In the genomic region with DNA sequence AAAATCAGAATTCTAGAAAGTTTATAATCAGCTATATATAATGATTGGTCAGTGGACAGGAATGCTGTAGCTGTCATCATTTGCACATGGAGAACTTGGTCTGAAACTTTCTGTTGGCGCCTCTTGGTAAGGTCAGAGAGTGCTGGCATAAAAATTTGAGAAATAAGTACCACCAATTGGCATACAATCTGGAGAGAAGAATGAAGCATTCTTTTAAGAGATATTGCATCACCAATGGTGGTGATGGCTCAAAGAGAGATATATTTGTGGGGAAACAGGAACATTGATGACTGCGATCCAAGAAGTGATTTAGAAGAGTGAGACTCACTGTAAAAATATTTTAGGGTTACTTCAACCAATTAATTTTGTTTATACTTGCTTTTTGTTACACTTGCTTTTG, we compare ENCODE assay signal across 27 cellular contexts. TPM values are rescaled to one million over a fixed set of nuclear protein-coding genes. Genes with fewer than 3 reads are reported as not detected.
A peak's percentile ranks its signal among the peaks of the same experiment; 100 is the strongest.
DNase-seq lines count a peak whose midpoint lies in the region; ATAC-seq and TF ChIP-seq lines count a peak whose summit lies in the region.
"Had no signal": no experiment of that assay in that cellular context is flagged by ENCODE, and none has a peak within 500 bp of the region (broad histone marks: within the 10 kb centered on the region; RNA-seq: fewer than 3 reads in every experiment).

No MANE protein-coding gene starts in this region.

- no peaks in the 10 kb centered on the region for H3K36me3 Mint-ChIP-seq in Calu3 (ENCODE audit: insufficient read depth, unreplicated experiment)
- peaks cover 12% of the 10 kb centered on the region for H3K36me3 Mint-ChIP-seq in activated CD4-positive, alpha-beta memory T cell treated with anti-CD3 and anti-CD28 coated beads for 36 hours

- BruUV-seq in Calu3 (replicated peaks; lab: Mats Ljungman, UMichigan) = no TSS peak

- H3K36me3 ChIP-seq in brain microvascular endothelial cell (replicated peaks) = no peaks in the 10 kb centered on the region
- no peaks in the 10 kb centered on the region for H3K36me3 ChIP-seq in SJCRH30
- H3K36me3 ChIP-seq: esophagus squamous epithelium, heart right ventricle, left lung, thyroid gland had no signal

- H3K27me3 Mint-ChIP-seq in Calu3 (ENCODE audit: unreplicated experiment) = no peaks in the 10 kb centered on the region
- peaks cover 2% of the 10 kb centered on the region for H3K27me3 Mint-ChIP-seq in activated CD4-positive, alpha-beta memory T cell treated with anti-CD3 and anti-CD28 coated beads for 36 hours
- H3K27me3 Mint-ChIP-seq: activated CD4-positive, alpha-beta memory T cell treated with anti-CD3 and anti-CD28 coated beads, Interleukin-2, amount 10 ng/mL, durations not matched to agents 7 days and 5 days had no signal

- peak overlapping the region; percentile 23 for H3K27ac Mint-ChIP-seq in Calu3 (ENCODE audit: unreplicated experiment)
- H3K27ac Mint-ChIP-seq in activated CD4-positive, alpha-beta memory T cell treated with anti-CD3 and anti-CD28 coated beads for 36 hours = no peak overlapping the region
- H3K27ac Mint-ChIP-seq: activated CD4-positive, alpha-beta memory T cell treated with anti-CD3 and anti-CD28 coated beads, Interleukin-2, amount 10 ng/mL, durations not matched to agents 7 days and 5 days; CD4-positive, alpha-beta memory T cell; stimulated activated naive B cell treated with anti-CD40 and anti-IgM and Interleukin-4, amounts not matched to agents 10 μg/mL and 1 μg/mL and 100 μg/mL, for 72 hours had no signal

- peaks cover 24% of the 10 kb centered on the region for H3K4me1 Mint-ChIP-seq in Calu3 (ENCODE audit: low read depth, unreplicated experiment)
- no peaks in the 10 kb centered on the region for H3K4me1 Mint-ChIP-seq in activated CD4-positive, alpha-beta memory T cell treated with anti-CD3 and anti-CD28 coated beads for 36 hours (ENCODE audit: low read depth)
- H3K4me1 Mint-ChIP-seq: CD4-positive, alpha-beta memory T cell; stimulated activated naive B cell treated with anti-CD40 and anti-IgM and Interleukin-4, amounts not matched to agents 10 μg/mL and 1 μg/mL and 100 μg/mL, for 72 hours had no signal

- 0 out of 2 replicates have a peak, but pooled peaks cover 4% of the 10 kb centered on the region for H3K4me1 ChIP-seq in SJCRH30
- H3K4me1 ChIP-seq: esophagus squamous epithelium, heart right ventricle, left lung, thyroid gland had no signal

- TF ChIP-seq CTCF in Calu3 (IDR thresholded peaks at IDR 0.05; ENCODE audit: unreplicated experiment) (no peak), brain microvascular endothelial cell (IDR thresholded peaks at IDR 0.05; ENCODE audit: low read depth, low read length, missing control alignments) (no peak)

- intact Hi-C loops in Calu3 (cut with micrococcal nuclease; ENCODE audit: unreplicated experiment) = loop anchor here (5.0 to 10.0 kb wide), 2 partner anchors 41 to 164 kb away; a partner anchor contains a TSS
- intact Hi-C loops in activated CD4-positive, alpha-beta memory T cell treated with anti-CD3 and anti-CD28 coated beads for 36 hours (cut with micrococcal nuclease) = loop anchor here (2.0 kb wide), 1 partner anchor 164 kb away; a partner anchor contains a TSS

- H3K27ac ChIP-seq in brain microvascular endothelial cell (peak overlapping the region; percentile 20), SJCRH30 (no peak overlapping the region)
- H3K27ac ChIP-seq: esophagus squamous epithelium, heart right ventricle, HL-60, left lung, thyroid gland had no signal

- POLR2A ChIA-PET in activated CD4-positive, alpha-beta memory T cell treated with anti-CD3 and anti-CD28 coated beads for 36 hours (lab: Charles Lee) = interaction anchor here (1.1 kb wide), 1 partner anchor 165 kb away, joined by 3 read pairs; no protein-coding TSS in a partner anchor

- peaks cover 11% of the 10 kb centered on the region for H3K9me3 Mint-ChIP-seq in Calu3 (ENCODE audit: low read depth, unreplicated experiment)
- peaks cover 41% of the 10 kb centered on the region for H3K9me3 Mint-ChIP-seq in activated CD4-positive, alpha-beta memory T cell treated with anti-CD3 and anti-CD28 coated beads for 36 hours

- no peak for ATAC-seq in HG02870 (IDR thresholded peaks at IDR 0.05; ENCODE audit: unreplicated experiment)
- ATAC-seq: heart right ventricle; stimulated activated naive B cell treated with anti-CD40 and anti-IgM and Interleukin-4, amounts not matched to agents 10 μg/mL and 1 μg/mL and 100 μg/mL, for 72 hours had no signal

- DNase-seq in Calu3 (no peak), HS-27A (ENCODE audit: low read depth) (peak; percentile 41), brain microvascular endothelial cell (peak; percentile 43), foreskin melanocyte (peak; percentile 62), putamen (ENCODE audit: low spot score) (no peak), SJCRH30 (no peak)
- no peak for DNase-seq in activated CD4-positive, alpha-beta memory T cell treated with anti-CD3 and anti-CD28 coated beads for 36 hours
- DNase-seq: activated CD4-positive, CD25-positive, alpha-beta regulatory T cell; activated naive CD4-positive, alpha-beta T cell; aorta; effector CD8-positive, alpha-beta T cell; esophagus squamous epithelium; heart right ventricle; left lung; NCI-H1048; NK-92 treated with Interleukin-12 subunit alpha and Interleukin-12 subunit beta, amount 100 ng/mL, for 24 hours; posterior cingulate gyrus; stimulated activated naive B cell treated with anti-CD40 and anti-IgM and Interleukin-4, amounts not matched to agents 10 μg/mL and 1 μg/mL and 100 μg/mL, for 72 hours; T-helper 9 cell; thyroid gland had no signal

- no peak overlapping the region for H3K4me3 Mint-ChIP-seq in Calu3 (ENCODE audit: low read depth, unreplicated experiment)
- H3K4me3 Mint-ChIP-seq in activated CD4-positive, alpha-beta memory T cell treated with anti-CD3 and anti-CD28 coated beads for 36 hours = no peak overlapping the region
- H3K4me3 Mint-ChIP-seq: activated CD4-positive, alpha-beta memory T cell treated with anti-CD3 and anti-CD28 coated beads, Interleukin-2, amount 10 ng/mL, durations not matched to agents 7 days and 5 days; CD4-positive, alpha-beta memory T cell; stimulated activated naive B cell treated with anti-CD40 and anti-IgM and Interleukin-4, amounts not matched to agents 10 μg/mL and 1 μg/mL and 100 μg/mL, for 72 hours had no signal

- in situ Hi-C loops in brain microvascular endothelial cell (cut with HindIII; ENCODE audit: low pct_ligation_motif_present, low sequenced_read_pairs) = no loop called here

- H3K27me3 ChIP-seq in brain microvascular endothelial cell (replicated peaks) (no peaks in the 10 kb centered on the region), SJCRH30 (no peaks in the 10 kb centered on the region)
- H3K27me3 ChIP-seq: esophagus squamous epithelium, heart right ventricle, left lung, thyroid gland had no signal

- CTCF ChIA-PET in Calu3 (lab: Charles Lee) = interaction anchor here (0.9 to 2.0 kb wide), 12 partner anchors 8 to 333 kb away, joined by 3 to 17 read pairs (median 6); a partner anchor contains a TSS
- CTCF ChIA-PET in activated CD4-positive, alpha-beta memory T cell treated with anti-CD3 and anti-CD28 coated beads for 36 hours (lab: Charles Lee) = interaction anchor here (0.6 to 1.9 kb wide), 14 partner anchors 11 to 165 kb away, joined by 3 to 27 read pairs (median 5); a partner anchor contains a TSS

- no peak overlapping the region for H3K4me3 ChIP-seq in brain microvascular endothelial cell (ENCODE audit: low read depth, low read length)
- no peak overlapping the region for H3K4me3 ChIP-seq in SJCRH30
- H3K4me3 ChIP-seq: esophagus squamous epithelium, heart right ventricle, left lung, thyroid gland had no signal

- no peaks in the 10 kb centered on the region for H3K9me3 ChIP-seq in SJCRH30 (replicated peaks)
- H3K9me3 ChIP-seq: thyroid gland had no signal

RNA-seq across cellular contexts. Expression of a gene that starts 19.7 kb away (rescaled TPM):
- not detected in 2 replicates for total RNA-seq in Calu3 (2022)
- total RNA-seq in activated CD4-positive, alpha-beta memory T cell treated with anti-CD3 and anti-CD28 coated beads for 36 hours = not detected
- not detected in 2 replicates for total RNA-seq in SJCRH30 (2014; rRNA removed; shearing (Covaris generic))
- total RNA-seq: activated CD4-positive, alpha-beta memory T cell treated with anti-CD3 and anti-CD28 coated beads, Interleukin-2, amount 10 ng/mL, durations not matched to agents 7 days and 5 days; aorta; CD4-positive, alpha-beta memory T cell; cerebellum; esophagus squamous epithelium; heart right ventricle; left lung; RPMI7951; skeletal muscle tissue; thyroid gland had no signal

RNA-seq across cellular contexts. Expression of a gene that starts 39.9 kb away (rescaled TPM):
- not detected in 2 replicates for total RNA-seq in Calu3 (2022)
- not detected for total RNA-seq in activated CD4-positive, alpha-beta memory T cell treated with anti-CD3 and anti-CD28 coated beads for 36 hours
- not detected in 2 replicates for total RNA-seq in SJCRH30 (2014; rRNA removed; shearing (Covaris generic))
- total RNA-seq: activated CD4-positive, alpha-beta memory T cell treated with anti-CD3 and anti-CD28 coated beads, Interleukin-2, amount 10 ng/mL, durations not matched to agents 7 days and 5 days; aorta; CD4-positive, alpha-beta memory T cell; cerebellum; esophagus squamous epithelium; heart right ventricle; left lung; RPMI7951; skeletal muscle tissue; thyroid gland had no signal

RNA-seq across cellular contexts. Expression of a gene that starts 45.3 kb away (rescaled TPM):
- not detected in 2 replicates for total RNA-seq in Calu3 (2022)
- total RNA-seq in activated CD4-positive, alpha-beta memory T cell treated with anti-CD3 and anti-CD28 coated beads for 36 hours = not detected
- not detected in 2 replicates for total RNA-seq in SJCRH30 (2014; rRNA removed; shearing (Covaris generic))
- total RNA-seq: activated CD4-positive, alpha-beta memory T cell treated with anti-CD3 and anti-CD28 coated beads, Interleukin-2, amount 10 ng/mL, durations not matched to agents 7 days and 5 days; aorta; CD4-positive, alpha-beta memory T cell; cerebellum; heart right ventricle; left lung; RPMI7951; skeletal muscle tissue; thyroid gland had no signal

RNA-seq across cellular contexts. Expression of a gene that starts 52.2 kb away (rescaled TPM):
- 335 and 428 TPM in 2 replicates for total RNA-seq in Calu3 (2022)
- not detected for total RNA-seq in activated CD4-positive, alpha-beta memory T cell treated with anti-CD3 and anti-CD28 coated beads for 36 hours
- total RNA-seq in SJCRH30 (2014; rRNA removed; shearing (Covaris generic)) = not detected in 2 replicates
- total RNA-seq: activated CD4-positive, alpha-beta memory T cell treated with anti-CD3 and anti-CD28 coated beads, Interleukin-2, amount 10 ng/mL, durations not matched to agents 7 days and 5 days; aorta; cerebellum; RPMI7951; thyroid gland had no signal

Comparison
In these comparisons a context has a peak if more than half of its experiments do, and no peak if none do; other contexts are left out.
1. DNase-seq: peak in HS-27A (single experiment), brain microvascular endothelial cell (single experiment) and foreskin melanocyte (single experiment); none in Calu3 (single experiment), putamen (single experiment), activated CD4-positive, alpha-beta memory T cell treated with anti-CD3 and anti-CD28 coated beads for 36 hours (single experiment) and SJCRH30 (0 of 2).